ENCODE assay signal across 8 cellular contexts in the genomic region with DNA sequence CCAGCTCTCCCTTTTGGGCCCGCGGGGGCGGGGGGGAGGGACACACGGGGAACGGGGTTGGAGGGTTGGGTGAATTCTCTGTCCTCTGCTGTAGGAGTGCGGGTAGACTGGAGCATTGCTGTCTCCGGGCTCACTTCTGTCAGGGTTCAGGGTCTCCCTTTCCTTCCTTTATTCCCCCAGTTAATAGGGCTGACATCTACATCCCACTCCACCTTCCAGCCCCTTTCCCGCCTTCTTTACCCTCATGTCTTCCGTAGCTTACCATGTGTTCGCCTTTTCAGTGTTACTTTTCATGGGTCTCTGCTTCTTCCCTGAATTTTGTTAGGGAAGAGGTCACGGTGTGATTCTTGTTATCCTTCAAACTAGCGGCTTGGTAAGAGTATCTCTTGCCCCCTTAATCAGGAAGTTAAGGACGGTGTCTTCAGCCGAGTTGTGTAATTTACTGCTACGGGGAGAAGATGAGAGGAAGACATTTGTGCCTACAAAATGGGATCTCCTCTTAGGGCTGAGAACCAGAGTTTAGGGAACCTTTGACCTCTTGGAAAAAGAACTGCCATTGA. TPM values are rescaled to one million over a fixed set of nuclear protein-coding genes. Genes with fewer than 3 reads are reported as not detected.
DNase-seq lines count a peak whose midpoint lies in the region; FAIRE-seq and TF ChIP-seq lines count a peak whose summit lies in the region.

No MANE protein-coding gene starts in this region.

- 1 to 3% (median 1%) methylated on average over 10 to 15 of the region's 15 CpGs for WGBS in adrenal gland, 4 donors
- 0 to 1% (median 0%) methylated on average over 15 of the region's 15 CpGs for WGBS in stomach, 5 donors

- H3K4me3 ChIP-seq in adrenal gland: peak overlapping the region in 3 of 4 donors; percentile 62 to 87 (median 81)
- H3K4me3 ChIP-seq in kidney (ENCODE audit: low read length in 2 of 2): peak overlapping the region; percentile 68 to 88
- peak overlapping the region; percentile 75 to 87 (median 80) for H3K4me3 ChIP-seq in stomach

- TF ChIP-seq EP300 in stomach (IDR thresholded peaks at IDR 0.05): no peak

- H3K9ac ChIP-seq in kidney (ENCODE audit: low read length in 2 of 2): peak overlapping the region; percentile 54 to 77

- TF ChIP-seq CTCF in adrenal gland (IDR thresholded peaks at IDR 0.05): no peak
- TF ChIP-seq CTCF in kidney (IDR thresholded peaks at IDR 0.05; ENCODE audit: borderline replicate concordance, extremely low read depth, insufficient read depth): no peak
- TF ChIP-seq CTCF in stomach (IDR thresholded peaks at IDR 0.05): no peak

- H3K4me1 ChIP-seq in adrenal gland (replicated peaks in 1 of 2): peaks cover 18 to 53% of the 10 kb centered on the region in 2 donors
- H3K4me1 ChIP-seq in kidney (ENCODE audit: control insufficient read depth in 1 of 2, insufficient read depth in 1 of 2, low read depth in 1 of 2, low read length in 2 of 2): peaks cover 11% of the 10 kb centered on the region in 2 donors
- peaks cover 26 to 66% (median 48%) of the 10 kb centered on the region in 4 donors for H3K4me1 ChIP-seq in stomach

- H3K9me3 ChIP-seq in KOPT-K1 (ENCODE audit: insufficient read depth, low read length, poor library complexity, severe bottlenecking) (no peaks in the 10 kb centered on the region), adrenal gland (replicated peaks in 1 of 3) (no peaks in the 10 kb centered on the region), kidney (ENCODE audit: control insufficient read depth in 1 of 2, low read length in 2 of 2) (no peaks in the 10 kb centered on the region), stomach (no peaks in the 10 kb centered on the region)

- no peaks in the 10 kb centered on the region for H3K27me3 ChIP-seq in adrenal gland
- H3K27me3 ChIP-seq in stomach: no peaks in the 10 kb centered on the region

- H3K36me3 ChIP-seq in KOPT-K1 (ENCODE audit: insufficient read depth, low read length) (no peaks in the 10 kb centered on the region), adrenal gland (replicated peaks in 1 of 2) (no peaks in the 10 kb centered on the region), kidney (ENCODE audit: control insufficient read depth in 1 of 2, insufficient read depth in 2 of 2, low read length in 2 of 2) (no peaks in the 10 kb centered on the region), stomach (no peaks in the 10 kb centered on the region)

- DNase-seq in stimulated activated CD4-positive, alpha-beta T cell treated with anti-CD3 and anti-CD28 coated beads, Interleukin-12 subunit alpha, Interleukin-12 subunit beta, amount 100 ng/mL, for 4 hours: peak; percentile 45
- no peak for DNase-seq in stimulated activated CD4-positive, alpha-beta T cell treated with anti-CD3 and anti-CD28 coated beads, Interleukin-15, amount 100 ng/mL, for 24 hours
- DNase-seq in adrenal gland (peak in 1 of 7 donors; percentile 68), kidney (no peak), stomach (no peak), GM19238 (ENCODE audit: insufficient read length, low spot score) (no peak), NK-92 (lab: John Stamatoyannopoulos, UW; ENCODE audit: unreplicated experiment) (no peak)

- intact Hi-C loops in adrenal gland (cut with DNase I) (no loop called here), kidney (cut with DNase I) (no loop called here), stomach (cut with DNase I; ENCODE audit: low total_unique reads) (no loop called here)

- FAIRE-seq in kidney (lab: Jason Lieb, UNC): no peak

- H3K27ac ChIP-seq in KOPT-K1 (ENCODE audit: low read depth, low read length, poor library complexity, severe bottlenecking) (peak overlapping the region; percentile 70), adrenal gland (peak overlapping the region; percentile 77 to 97 (median 91)), kidney (ENCODE audit: low read depth in 2 of 2, low read length in 2 of 2) (peak overlapping the region; percentile 82 to 89), stomach (peak overlapping the region; percentile 96 to 100 (median 98))

- no peak for TF ChIP-seq POLR2A in adrenal gland (IDR thresholded peaks at IDR 0.05)
- TF ChIP-seq POLR2A in stomach (IDR thresholded peaks at IDR 0.05): no peak

RNA-seq across cellular contexts. Expression of a gene that starts 0.9 kb away (rescaled TPM):
- total RNA-seq in adrenal gland (100 to 1,000 TPM in 1 of 8 donors, 10 to 100 TPM in 7; 23.1 to 101 (median 68.6) TPM), kidney (91.3 TPM), stomach (100 to 1,000 TPM in 1 of 5 donors, 10 to 100 TPM in 4; 20.9 to 138 (median 65.5) TPM)
- polyA plus RNA-seq in adrenal gland (100 to 1,000 TPM in 1 of 3 donors, 10 to 100 TPM in 2; 45.4 to 157 (median 56.1) TPM), kidney (ENCODE audit: insufficient read depth, low read depth, low replicate concordance) (55.8 TPM), stomach (100 to 1,000 TPM in 1 of 3 donors, 10 to 100 TPM in 2; 74.3 to 175 (median 96.4) TPM)
